ENCODE assay signal across 25 cellular contexts in genomic region chr1:110107867-110108469, GRCh38. TPM values are rescaled to one million over a fixed set of nuclear protein-coding genes. Genes with fewer than 3 reads are reported as not detected.
DNase-seq lines count a peak whose midpoint lies in the region; ATAC-seq and TF ChIP-seq lines count a peak whose summit lies in the region.
"Had no signal": no experiment of that assay in that cellular context is flagged by ENCODE, and none has a peak within 500 bp of the region (broad histone marks: within the 10 kb centered on the region; RNA-seq: fewer than 3 reads in every experiment).

No MANE protein-coding gene starts in this region.

- H2BK120ac ChIP-seq in IMR-90 (ENCODE audit: low read depth, low read length): no peak overlapping the region

- no peak overlapping the region for H3K27ac ChIP-seq in IMR-90 (ENCODE audit: insufficient read depth, low read length)
- H3K27ac ChIP-seq: BLaER1 treated with 17β-estradiol and CSF1 and Interleukin-3, amounts not matched to agents 10 nM and 100 nM; PC-9 had no signal

- H3K36me3 ChIP-seq in IMR-90 (ENCODE audit: control insufficient read depth, insufficient read depth, low read length): no peaks in the 10 kb centered on the region
- H3K36me3 ChIP-seq: BLaER1 treated with 17β-estradiol and CSF1 and Interleukin-3, amounts not matched to agents 10 nM and 100 nM; MG63 had no signal

- no peak overlapping the region for H4K5ac ChIP-seq in IMR-90 (ENCODE audit: low read depth, low read length)

- no peak overlapping the region for H2BK5ac ChIP-seq in IMR-90 (ENCODE audit: low read depth, low read length, poor library complexity, severe bottlenecking)

- H2AFZ ChIP-seq in IMR-90 (replicated peaks; ENCODE audit: low read length, poor library complexity): no peak overlapping the region
- H2AFZ ChIP-seq: PC-9 had no signal

- H3K56ac ChIP-seq in IMR-90 (ENCODE audit: extremely low read depth, insufficient read depth, low read length): no peak overlapping the region

- no peak for TF ChIP-seq POLR2A in IMR-90 (IDR thresholded peaks at IDR 0.05; ENCODE audit: low read depth, low read length)

- CTCF ChIA-PET in IMR-90 (lab: Yijun Ruan, JAX): no interaction called here

- no peaks in the 10 kb centered on the region for H3K27me3 Mint-ChIP-seq in mesothelial cell of epicardium (ENCODE audit: low read depth)

- no peaks in the 10 kb centered on the region for H3K9me3 Mint-ChIP-seq in mesothelial cell of epicardium
- H3K9me3 Mint-ChIP-seq: CD4-positive, alpha-beta T cell; T-helper 1 cell treated with Interleukin-12 subunit alpha and Interleukin-12 subunit beta and Interleukin-4 antibody, amounts not matched to agents 30 μg/mL and 1 μg/mL, for 36 hours had no signal

- no peak overlapping the region for H3K4me2 ChIP-seq in IMR-90 (ENCODE audit: low read depth, low read length)
- H3K4me2 ChIP-seq: BLaER1 treated with 17β-estradiol and CSF1 and Interleukin-3, amounts not matched to agents 10 nM and 100 nM; PC-9 had no signal

- H2AK5ac ChIP-seq in IMR-90 (ENCODE audit: low read depth, low read length): no peak overlapping the region

- no peak overlapping the region for H3K4ac ChIP-seq in IMR-90 (ENCODE audit: low read depth, low read length)

- dilution Hi-C loops in IMR-90 (cut with HindIII; ENCODE audit: low sequenced_read_pairs, unreplicated experiment): no loop called here

- in situ Hi-C loops in IMR-90 (cut with MboI; ENCODE audit: low sequenced_read_pairs): loop anchor here (5.0 kb wide), 1 partner anchor 56 kb away; no protein-coding TSS in a partner anchor

- ATAC-seq in IMR-90 (ENCODE audit: low read depth): no peak
- no peak for ATAC-seq in SK-N-SH treated with all-trans-retinoic acid at 6 μM for 48 hours
- ATAC-seq in GM21381 (IDR thresholded peaks at IDR 0.05; ENCODE audit: unreplicated experiment): no peak
- ATAC-seq in GM21447 (IDR thresholded peaks at IDR 0.05; ENCODE audit: unreplicated experiment): no peak
- ATAC-seq in HG02981 (IDR thresholded peaks at IDR 0.05; ENCODE audit: unreplicated experiment): no peak
- ATAC-seq: HCT116 had no signal

- no peaks in the 10 kb centered on the region for H3K9me3 ChIP-seq in IMR-90 (ENCODE audit: control insufficient read depth, insufficient read depth, low read length)
- H3K9me3 ChIP-seq: BLaER1 treated with 17β-estradiol and CSF1 and Interleukin-3, amounts not matched to agents 10 nM and 100 nM; MG63 had no signal

- no peaks in the 10 kb centered on the region for H4K20me1 ChIP-seq in IMR-90 (ENCODE audit: insufficient read depth, low read length)
- H4K20me1 ChIP-seq: BLaER1 treated with 17β-estradiol and CSF1 and Interleukin-3, amounts not matched to agents 10 nM and 100 nM had no signal

- H3K27ac Mint-ChIP-seq in mesothelial cell of epicardium: peak overlapping the region; percentile 17
- H3K27ac Mint-ChIP-seq: CD4-positive, alpha-beta T cell; T-helper 1 cell treated with Interleukin-12 subunit alpha and Interleukin-12 subunit beta and Interleukin-4 antibody, amounts not matched to agents 30 μg/mL and 1 μg/mL, for 36 hours had no signal

- no peak overlapping the region for H3K23ac ChIP-seq in IMR-90 (ENCODE audit: low read depth, low read length)

- H3K79me1 ChIP-seq in IMR-90 (ENCODE audit: low read depth in 1 of 2, low read length in 2 of 2): no peaks in the 10 kb centered on the region

- TF ChIP-seq RAD21 in IMR-90 (IDR thresholded peaks at IDR 0.05; ENCODE audit: low read length): no peak

- no peak overlapping the region for H2BK15ac ChIP-seq in IMR-90 (ENCODE audit: low read depth, low read length)

- no peak overlapping the region for H4K91ac ChIP-seq in IMR-90 (ENCODE audit: insufficient read depth, low read depth, low read length)

- no peak overlapping the region for H2AK9ac ChIP-seq in IMR-90 (replicated peaks; ENCODE audit: low read depth, low read length, poor library complexity)

- peaks cover 48% of the 10 kb centered on the region for H3K4me1 Mint-ChIP-seq in mesothelial cell of epicardium

- DNase-seq in NCI-H748 (lab: John Stamatoyannopoulos, UW; ENCODE audit: unreplicated experiment) (peak; percentile 28), NCI-H748 treated with DMSO at 0.1 percent for 48 hours (lab: John Stamatoyannopoulos, UW) (no peak), IMR-90 (no peak), mesothelial cell of epicardium (ENCODE audit: low spot score in 2 of 2, unreplicated experiment in 2 of 2) (no peak)
- DNase-seq: CD4-positive, alpha-beta T cell; GOT3; KBM-7; MG63; NCI-H1436; NCI-H1930; NCI-H2107; NCI-H524; PC-9; SHP77 had no signal

- no peak overlapping the region for H4K8ac ChIP-seq in IMR-90 (ENCODE audit: low read depth in 2 of 2, low read length in 2 of 2)

- H3K9me1 ChIP-seq in IMR-90 (ENCODE audit: insufficient read depth, low read length): no peaks in the 10 kb centered on the region

- no peak overlapping the region for H3K4me3 ChIP-seq in IMR-90 (ENCODE audit: insufficient read depth, low read depth, low read length)
- H3K4me3 ChIP-seq: BLaER1 treated with 17β-estradiol and CSF1 and Interleukin-3, amounts not matched to agents 10 nM and 100 nM; MG63; PC-9 had no signal

- no peak overlapping the region for H3K14ac ChIP-seq in IMR-90 (replicated peaks; ENCODE audit: low read depth, low read length)

- WGBS in IMR-90 (ENCODE audit: extremely low coverage in 2 of 2, insufficient read length in 1 of 2), 2 experiments: 36% methylated on average over 3 of the region's 7 CpGs; no CpG with 5 or more reads in 1 of the 2 experiments

- intact Hi-C loops in IMR-90 (cut with micrococcal nuclease): loop anchor here (2.0 to 5.0 kb wide), 2 partner anchors 21 to 331 kb away; no protein-coding TSS in a partner anchor

- H3K9ac ChIP-seq in IMR-90 (ENCODE audit: low read depth, low read length): no peak overlapping the region

- no peak overlapping the region for H2BK20ac ChIP-seq in IMR-90 (ENCODE audit: low read depth, low read length)

- TF ChIP-seq CTCF in IMR-90 (conservative IDR thresholded peaks at IDR 0.05; ENCODE audit: low read depth, low read length) (no peak), mesothelial cell of epicardium (IDR thresholded peaks at IDR 0.05; ENCODE audit: unreplicated experiment) (no peak)

- H3K4me1 ChIP-seq in IMR-90 (ENCODE audit: control insufficient read depth, insufficient read depth, low read length): no peaks in the 10 kb centered on the region

- H3K18ac ChIP-seq in IMR-90 (ENCODE audit: low read depth, low read length): no peak overlapping the region

- BruUV-seq in IMR-90 (replicated peaks; lab: Mats Ljungman, UMichigan): no TSS peak

- H3K4me3 Mint-ChIP-seq in mesothelial cell of epicardium: no peak overlapping the region
- H3K4me3 Mint-ChIP-seq: CD4-positive, alpha-beta T cell; T-helper 1 cell treated with Interleukin-12 subunit alpha and Interleukin-12 subunit beta and Interleukin-4 antibody, amounts not matched to agents 30 μg/mL and 1 μg/mL, for 36 hours had no signal

- POLR2A ChIA-PET in IMR-90 (lab: Charles Lee; ENCODE audit: unreplicated experiment): no interaction called here

- H3K36me3 Mint-ChIP-seq in mesothelial cell of epicardium: peaks cover 10% of the 10 kb centered on the region

- peaks cover 56% of the 10 kb centered on the region for H3K27me3 ChIP-seq in IMR-90 (ENCODE audit: control insufficient read depth, insufficient read depth, low read length)

TF ChIP-seq in IMR-90, 13 proteins besides CTCF, POLR2A, EP300 and RAD21:
- TF ChIP-seq MXI1 (IDR thresholded peaks at IDR 0.05; ENCODE audit: borderline replicate concordance, low read depth, low read length) (no peak), NFE2L2 (IDR thresholded peaks at IDR 0.05; ENCODE audit: low read depth, low read length) (no peak), CEBPB (IDR thresholded peaks at IDR 0.05; ENCODE audit: low read depth, low read length) (peak; percentile 30)
TF ChIP-seq in IMR-90: peak in this region for 1.

TF ChIP-seq in SK-N-SH treated with all-trans-retinoic acid at 6 μM for 48 hours, 23 proteins besides CTCF, POLR2A, EP300 and RAD21 (continues in another document):
- TF ChIP-seq ZFP30 (CRISPR knock-in tag; IDR thresholded peaks at IDR 0.05): no peak
- TF ChIP-seq, protein P1, sequence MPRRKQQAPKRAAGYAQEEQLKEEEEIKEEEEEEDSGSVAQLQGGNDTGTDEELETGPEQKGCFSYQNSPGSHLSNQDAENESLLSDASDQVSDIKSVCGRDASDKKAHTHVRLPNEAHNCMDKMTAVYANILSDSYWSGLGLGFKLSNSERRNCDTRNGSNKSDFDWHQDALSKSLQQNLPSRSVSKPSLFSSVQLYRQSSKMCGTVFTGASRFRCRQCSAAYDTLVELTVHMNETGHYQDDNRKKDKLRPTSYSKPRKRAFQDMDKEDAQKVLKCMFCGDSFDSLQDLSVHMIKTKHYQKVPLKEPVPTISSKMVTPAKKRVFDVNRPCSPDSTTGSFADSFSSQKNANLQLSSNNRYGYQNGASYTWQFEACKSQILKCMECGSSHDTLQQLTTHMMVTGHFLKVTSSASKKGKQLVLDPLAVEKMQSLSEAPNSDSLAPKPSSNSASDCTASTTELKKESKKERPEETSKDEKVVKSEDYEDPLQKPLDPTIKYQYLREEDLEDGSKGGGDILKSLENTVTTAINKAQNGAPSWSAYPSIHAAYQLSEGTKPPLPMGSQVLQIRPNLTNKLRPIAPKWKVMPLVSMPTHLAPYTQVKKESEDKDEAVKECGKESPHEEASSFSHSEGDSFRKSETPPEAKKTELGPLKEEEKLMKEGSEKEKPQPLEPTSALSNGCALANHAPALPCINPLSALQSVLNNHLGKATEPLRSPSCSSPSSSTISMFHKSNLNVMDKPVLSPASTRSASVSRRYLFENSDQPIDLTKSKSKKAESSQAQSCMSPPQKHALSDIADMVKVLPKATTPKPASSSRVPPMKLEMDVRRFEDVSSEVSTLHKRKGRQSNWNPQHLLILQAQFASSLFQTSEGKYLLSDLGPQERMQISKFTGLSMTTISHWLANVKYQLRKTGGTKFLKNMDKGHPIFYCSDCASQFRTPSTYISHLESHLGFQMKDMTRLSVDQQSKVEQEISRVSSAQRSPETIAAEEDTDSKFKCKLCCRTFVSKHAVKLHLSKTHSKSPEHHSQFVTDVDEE (CRISPR knock-in tag; IDR thresholded peaks at IDR 0.05): peak; percentile 49; the same call in 1 of the 2 replicates

RNA-seq across cellular contexts. Expression of gene UBL4B, which starts 4.3 kb away (rescaled TPM):
- total RNA-seq in IMR-90 (2012; rRNA removed): not detected in 2 replicates
- polyA plus RNA-seq in IMR-90 (2012; rRNA removed): not detected in 2 replicates
- polyA plus RNA-seq in IMR-90 (2012; cell fraction: cytosol; rRNA removed): not detected in 2 replicates
- 0.05 TPM in 1 of 2 replicates, not detected in the other for polyA plus RNA-seq in IMR-90 (2012; cell fraction: nucleus; rRNA removed; ENCODE audit: low replicate concordance)
- 10.2 to 11.7 TPM (median 10.7 TPM) in 3 replicates for total RNA-seq in mesothelial cell of epicardium
- total RNA-seq: CD4-positive, alpha-beta T cell; HT-29; SK-MEL-5 had no signal
- polyA plus RNA-seq: AG04450 had no signal

RNA-seq across cellular contexts. Expression of gene ALX3, which starts 37.5 kb away (rescaled TPM):
- total RNA-seq in IMR-90 (2012; rRNA removed): not detected in 2 replicates
- not detected in 2 replicates for polyA plus RNA-seq in IMR-90 (2012; rRNA removed)
- polyA plus RNA-seq in IMR-90 (2012; cell fraction: cytosol; rRNA removed): not detected in 2 replicates
- not detected in 2 replicates for polyA plus RNA-seq in IMR-90 (2012; cell fraction: nucleus; rRNA removed; ENCODE audit: low replicate concordance)
- total RNA-seq in mesothelial cell of epicardium: 127 to 136 TPM (median 132 TPM) in 3 replicates
- total RNA-seq: CD4-positive, alpha-beta T cell; HT-29; PC-9; RPMI7951; SK-MEL-5 had no signal
- polyA plus RNA-seq: AG04450 had no signal

RNA-seq across cellular contexts. Expression of gene SLC6A17, which starts 42.3 kb away (rescaled TPM):
- total RNA-seq in IMR-90 (2012; rRNA removed) (0.54 and 0.83 TPM in 2 replicates), mesothelial cell of epicardium (1.4 to 1.6 TPM (median 1.6 TPM) in 3 replicates)
- polyA plus RNA-seq in IMR-90 (2012; rRNA removed): 0.82 and 1.8 TPM in 2 replicates
- 0.38 and 0.54 TPM in 2 replicates for polyA plus RNA-seq in IMR-90 (2012; cell fraction: cytosol; rRNA removed)
- polyA plus RNA-seq in IMR-90 (2012; cell fraction: nucleus; rRNA removed; ENCODE audit: low replicate concordance): 0.87 and 2.2 TPM in 2 replicates
- total RNA-seq: CD4-positive, alpha-beta T cell; HT-29 had no signal

Comparison
In these comparisons a context has a peak if more than half of its experiments do, and no peak if none do; other contexts are left out.
1. RNA of gene UBL4B, which starts 4.3 kb away (total RNA-seq): 10.2 to 11.7 TPM in mesothelial cell of epicardium; not detected in IMR-90; every median in the first group is over 10 times any median in the second.
2. RNA of gene ALX3, which starts 37.5 kb away (total RNA-seq): 127 to 136 TPM in mesothelial cell of epicardium; not detected in IMR-90; every median in the first group is over 100 times any median in the second.